8 cellular contexts compared by ENCODE assay signal in genomic region chr5:81194633-81195333, GRCh38. TPM values are rescaled to one million over a fixed set of nuclear protein-coding genes. Genes with fewer than 3 reads are reported as not detected.
DNase-seq lines count a peak whose midpoint lies in the region; ATAC-seq, FAIRE-seq and TF ChIP-seq lines count a peak whose summit lies in the region.

No MANE protein-coding gene starts in this region.

- no peaks in the 10 kb centered on the region for H3K9me3 ChIP-seq in BE2C

- ATAC-seq in GM19351 (IDR thresholded peaks at IDR 0.05; ENCODE audit: unreplicated experiment) (peak; percentile 98), HG03521 (IDR thresholded peaks at IDR 0.05; ENCODE audit: unreplicated experiment) (peak; percentile 95)

- peak; percentile 29 for FAIRE-seq in endometrium (lab: Jason Lieb, UNC)

- peak; percentile 92 for DNase-seq in BE2C
- peak; percentile 55 for DNase-seq in NOMO-1 treated with dmso at 0.1 percent for 144 hours (lab: John Stamatoyannopoulos, UW; ENCODE audit: unreplicated experiment)
- peak; percentile 67 to 78 (median 67) for DNase-seq in activated CD8-positive, alpha-beta memory T cell treated with anti-CD3 and anti-CD28 coated beads for 48 hours (ENCODE audit: low read depth in 2 of 3, low spot score in 2 of 3)
- DNase-seq in midbrain (lab: John Stamatoyannopoulos, UW): peak; percentile 84
- DNase-seq in stimulated activated CD8-positive, alpha-beta memory T cell treated with anti-CD3 and anti-CD28 coated beads, Interleukin-2, amount 100 ng/mL, for 1 hour (ENCODE audit: low read depth in 2 of 2): peak; percentile 56 to 58

- TF ChIP-seq CTCF in BE2C (IDR thresholded peaks at IDR 0.05; ENCODE audit: low read depth, low read length): peak; percentile 97

- H3K27me3 ChIP-seq in BE2C: no peaks in the 10 kb centered on the region

- H3K4me1 ChIP-seq in BE2C: peaks cover 3% of the 10 kb centered on the region; the same call in 1 of the 2 replicates

- H3K36me3 ChIP-seq in BE2C: no peaks in the 10 kb centered on the region

- H3K4me3 ChIP-seq in BE2C (ENCODE audit: low read depth, low read length): peak overlapping the region; percentile 23

RNA-seq across cellular contexts. Expression of gene CKMT2, which starts 38.3 kb away (rescaled TPM):
- polyA plus RNA-seq in BE2C (2012; ENCODE audit: insufficient read depth, insufficient read length, low read depth): 0.82 TPM

Comparison
In these comparisons a context has a peak if more than half of its experiments do, and no peak if none do; other contexts are left out.
1. Peak in every context shown above with its lines: DNase-seq, ATAC-seq and H3K4me3 ChIP-seq.